Comparison of ENCODE assay signal across 8 cellular contexts in genomic region chr19:52898101-52898500, GRCh38. TPM values are rescaled to one million over a fixed set of nuclear protein-coding genes. Genes with fewer than 3 reads are reported as not detected.
DNase-seq lines count a peak whose midpoint lies in the region; ATAC-seq and TF ChIP-seq lines count a peak whose summit lies in the region.

No MANE protein-coding gene starts in this region.

- WGBS in esophagus, 2 donors = 82 to 86% methylated on average over 15 of the region's 15 CpGs

- no peak for ATAC-seq in CD4-positive, CD25-positive, alpha-beta regulatory T cell (ENCODE audit: low read depth in 2 of 2)
- ATAC-seq in Panc1 (no peak), GM21367 (IDR thresholded peaks at IDR 0.05; ENCODE audit: unreplicated experiment) (no peak), HG03354 (IDR thresholded peaks at IDR 0.05; ENCODE audit: poor library complexity, severe bottlenecking, unreplicated experiment) (no peak)

- H3K36me3 Mint-ChIP-seq in CD4-positive, CD25-positive, alpha-beta regulatory T cell = peaks cover 11% of the 10 kb centered on the region

- POLR2A ChIA-PET in Panc1 (lab: Charles Lee) = interaction anchor here (0.6 kb wide), 1 partner anchor 371 kb away, joined by 8 read pairs; no protein-coding TSS in a partner anchor

- CTCF ChIA-PET in Panc1 (lab: Charles Lee) = no interaction called here

- peak overlapping the region; percentile 39 for H3K4me3 ChIP-seq in CD4-positive, CD25-positive, alpha-beta regulatory T cell (ENCODE audit: low read depth, low read length)
- H3K4me3 ChIP-seq in Panc1 (ENCODE audit: low read depth in 2 of 2, low read length in 2 of 2) = peak overlapping the region; percentile 73 to 87; a peak in 3 of 4 replicates
- no peak overlapping the region for H3K4me3 ChIP-seq in esophagus (ENCODE audit: low read depth in 1 of 2, low read length in 2 of 2)
- H3K4me3 ChIP-seq in neutrophil (ENCODE audit: low read depth in 1 of 2, low read length in 1 of 2) = peak overlapping the region; percentile 78 to 88

- in situ Hi-C loops in Panc1 (cut with HindIII; ENCODE audit: low pct_unique_long_range_greater_than_20kb, low sequenced_read_pairs) = no loop called here

- H3K27me3 ChIP-seq in CD4-positive, CD25-positive, alpha-beta regulatory T cell (ENCODE audit: control insufficient read depth, insufficient read depth, low read length) = no peaks in the 10 kb centered on the region
- H3K27me3 ChIP-seq in Panc1 (ENCODE audit: control insufficient read depth, insufficient read depth, low read length) (no peaks in the 10 kb centered on the region), esophagus (ENCODE audit: control insufficient read depth in 1 of 2, insufficient read depth in 2 of 2, low read length in 2 of 2) (no peaks in the 10 kb centered on the region), neutrophil (no peaks in the 10 kb centered on the region)

- peak overlapping the region; percentile 65 for H3K27ac ChIP-seq in CD4-positive, CD25-positive, alpha-beta regulatory T cell (ENCODE audit: insufficient read depth, low read length, poor library complexity, severe bottlenecking)
- H3K27ac ChIP-seq in Panc1 (ENCODE audit: low read length) = peak overlapping the region; percentile 74
- peak overlapping the region; percentile 55 to 87 for H3K27ac ChIP-seq in esophagus (ENCODE audit: low read depth in 2 of 2, low read length in 1 of 2)
- no peak overlapping the region for H3K27ac ChIP-seq in neutrophil

- H3K36me3 ChIP-seq in CD4-positive, CD25-positive, alpha-beta regulatory T cell (ENCODE audit: control insufficient read depth, insufficient read depth, low read length) = no peaks in the 10 kb centered on the region
- H3K36me3 ChIP-seq in Panc1 (ENCODE audit: control insufficient read depth, insufficient read depth, low read length) (no peaks in the 10 kb centered on the region; the same call in 1 of the 2 replicates), esophagus (ENCODE audit: control insufficient read depth in 2 of 2, insufficient read depth in 2 of 2, low read length in 1 of 2) (no peaks in the 10 kb centered on the region), neutrophil (no peaks in the 10 kb centered on the region)

- H3K9me3 Mint-ChIP-seq in CD4-positive, CD25-positive, alpha-beta regulatory T cell = peaks cover 0 to 16% (median 2%) of the 10 kb centered on the region in 7 donors

- peak overlapping the region; percentile 93 to 95 (median 94) for H3K4me3 Mint-ChIP-seq in CD4-positive, CD25-positive, alpha-beta regulatory T cell

- H3K27me3 Mint-ChIP-seq in CD4-positive, CD25-positive, alpha-beta regulatory T cell = no peaks in the 10 kb centered on the region

- H3K4me1 ChIP-seq in CD4-positive, CD25-positive, alpha-beta regulatory T cell (ENCODE audit: control insufficient read depth, insufficient read depth, low read length, poor library complexity, severe bottlenecking) = peaks cover 18% of the 10 kb centered on the region
- H3K4me1 ChIP-seq in Panc1 (ENCODE audit: control insufficient read depth, insufficient read depth, low read length) = peaks cover 4% of the 10 kb centered on the region; the same call in 1 of the 2 replicates
- H3K4me1 ChIP-seq in esophagus (ENCODE audit: control insufficient read depth in 2 of 2, insufficient read depth in 2 of 2, low read length in 1 of 2) = peaks cover 2 to 3% of the 10 kb centered on the region in 2 donors
- H3K4me1 ChIP-seq in neutrophil (ENCODE audit: control insufficient read depth in 1 of 2, insufficient read depth in 1 of 2, low read depth in 1 of 2, low read length in 1 of 2) = peaks cover 8 to 11% of the 10 kb centered on the region in 2 experiments

- no peak for DNase-seq in CD4-positive, CD25-positive, alpha-beta regulatory T cell
- no peak for DNase-seq in Panc1 (ENCODE audit: low read depth, low spot score)
- DNase-seq in DMS114 treated with DMSO at 0.1 percent for 48 hours (lab: John Stamatoyannopoulos, UW; ENCODE audit: unreplicated experiment) = no peak
- DNase-seq in activated CD4-positive, alpha-beta T cell treated with anti-CD3 and anti-CD28 coated beads for 1 hour = no peak

- H3K4me1 Mint-ChIP-seq in CD4-positive, CD25-positive, alpha-beta regulatory T cell = peaks cover 0 to 27% (median 10%) of the 10 kb centered on the region in 4 donors

- intact Hi-C loops in Panc1 (cut with micrococcal nuclease; ENCODE audit: unreplicated experiment) = no loop called here

- TSS peak; percentile 85 for BruUV-seq in Panc1 (replicated peaks; lab: Mats Ljungman, UMichigan)

- TF ChIP-seq CTCF in Panc1 (IDR thresholded peaks at IDR 0.05) (no peak), neutrophil (IDR thresholded peaks at IDR 0.05) (no peak)

- no peak overlapping the region for H3K27ac Mint-ChIP-seq in CD4-positive, CD25-positive, alpha-beta regulatory T cell

- H3K9me3 ChIP-seq in CD4-positive, CD25-positive, alpha-beta regulatory T cell (ENCODE audit: control insufficient read depth in 2 of 2, low read length in 2 of 2) = peaks cover under 1 to 1% of the 10 kb centered on the region in 2 experiments
- H3K9me3 ChIP-seq in Panc1 (ENCODE audit: control insufficient read depth, insufficient read depth, low read depth, low read length) = no peaks in the 10 kb centered on the region
- no peaks in the 10 kb centered on the region for H3K9me3 ChIP-seq in esophagus (ENCODE audit: control insufficient read depth in 2 of 2, insufficient read depth in 1 of 2, low read depth in 1 of 2, low read length in 1 of 2)
- H3K9me3 ChIP-seq in neutrophil = no peaks in the 10 kb centered on the region

RNA-seq across cellular contexts. Expression of gene ZNF320, which starts 0.7 kb away (rescaled TPM):
- 5.6 TPM for total RNA-seq in CD4-positive, CD25-positive, alpha-beta regulatory T cell
- 1 to 10 TPM; 1.3 to 5.4 (median 1.8) TPM for polyA plus RNA-seq in CD4-positive, CD25-positive, alpha-beta regulatory T cell
- 10.2 TPM for total RNA-seq in Panc1 (2021; ENCODE audit: unreplicated experiment)
- polyA plus RNA-seq in Panc1 (2012; ENCODE audit: insufficient read length) = 5.9 TPM
- 1 to 10 TPM; 1.6 to 2.5 TPM for polyA plus RNA-seq in esophagus

RNA-seq across cellular contexts. Expression of gene ZNF888, which starts 25.1 kb away (rescaled TPM):
- 5.0 TPM for total RNA-seq in CD4-positive, CD25-positive, alpha-beta regulatory T cell
- polyA plus RNA-seq in CD4-positive, CD25-positive, alpha-beta regulatory T cell = 1 to 10 TPM; 1.7 to 2.8 (median 2.3) TPM
- 7.4 TPM for total RNA-seq in Panc1 (2021; ENCODE audit: unreplicated experiment)
- 2.3 TPM for polyA plus RNA-seq in Panc1 (2012; ENCODE audit: insufficient read length)
- 1 to 10 TPM; 1.9 to 2.7 TPM for polyA plus RNA-seq in esophagus

RNA-seq across cellular contexts. Expression of gene ZNF468, which starts 40.7 kb away (rescaled TPM):
- 14.9 TPM for total RNA-seq in CD4-positive, CD25-positive, alpha-beta regulatory T cell
- polyA plus RNA-seq in CD4-positive, CD25-positive, alpha-beta regulatory T cell = 10 to 100 TPM; 15.7 to 26.5 (median 18.0) TPM
- total RNA-seq in Panc1 (2021; ENCODE audit: unreplicated experiment) = 27.5 TPM
- polyA plus RNA-seq in Panc1 (2012; ENCODE audit: insufficient read length) = 11.5 TPM
- polyA plus RNA-seq in esophagus = 1 to 10 TPM; 4.5 to 5.2 TPM

Comparison
In these comparisons a context has a peak if more than half of its experiments do, and no peak if none do; other contexts are left out.
1. H3K4me3 ChIP-seq: peak in CD4-positive, CD25-positive, alpha-beta regulatory T cell (single experiment), Panc1 (2 of 2) and neutrophil (2 of 2); none in esophagus (0 of 2).